In the genomic region with DNA sequence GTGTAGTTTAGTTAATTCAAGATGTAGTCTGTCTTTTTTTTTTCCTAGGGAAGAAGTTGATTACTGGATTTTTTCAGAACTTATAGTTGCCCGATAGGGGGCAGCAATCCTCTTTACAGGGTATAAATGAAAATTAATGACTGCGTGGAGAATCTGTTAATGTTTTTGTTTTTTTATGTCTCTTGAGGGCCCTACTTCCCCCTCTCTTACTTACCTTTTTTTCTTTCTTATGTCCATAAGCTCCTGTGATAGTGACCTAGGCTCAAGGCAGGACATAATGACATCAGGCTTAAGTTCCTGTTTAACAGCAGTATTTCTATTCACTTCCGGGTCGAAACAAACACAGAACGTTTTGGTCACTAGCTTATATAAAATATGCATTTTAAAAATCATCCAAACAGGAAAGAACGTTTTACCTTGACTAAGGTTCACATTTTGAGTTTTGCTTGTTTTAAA, we compare ENCODE assay signal across 8 cellular contexts. TPM values are rescaled to one million over a fixed set of nuclear protein-coding genes. Genes with fewer than 3 reads are reported as not detected.
A peak's percentile ranks its signal among the peaks of the same experiment; 100 is the strongest.
DNase-seq lines count a peak whose midpoint lies in the region; ATAC-seq and TF ChIP-seq lines count a peak whose summit lies in the region.

No MANE protein-coding gene starts in this region.

- no peaks in the 10 kb centered on the region for H3K27me3 Mint-ChIP-seq in T-helper 1 cell treated with Interleukin-12 subunit alpha and Interleukin-12 subunit beta and Interleukin-4 antibody, amounts not matched to agents 30 μg/mL and 1 μg/mL, for 36 hours (ENCODE audit: low read depth)

- peak overlapping the region; percentile 36 for H3K27ac ChIP-seq in vagina

- H3K27me3 ChIP-seq in vagina: no peaks in the 10 kb centered on the region

- H3K4me1 Mint-ChIP-seq in T-helper 1 cell treated with Interleukin-12 subunit alpha and Interleukin-12 subunit beta and Interleukin-4 antibody, amounts not matched to agents 30 μg/mL and 1 μg/mL, for 36 hours (ENCODE audit: low read depth): peaks cover 23% of the 10 kb centered on the region

- peak overlapping the region; percentile 41 for H3K4me3 Mint-ChIP-seq in T-helper 1 cell treated with Interleukin-12 subunit alpha and Interleukin-12 subunit beta and Interleukin-4 antibody, amounts not matched to agents 30 μg/mL and 1 μg/mL, for 36 hours

- peaks cover 45% of the 10 kb centered on the region for H3K36me3 Mint-ChIP-seq in T-helper 1 cell treated with Interleukin-12 subunit alpha and Interleukin-12 subunit beta and Interleukin-4 antibody, amounts not matched to agents 30 μg/mL and 1 μg/mL, for 36 hours (ENCODE audit: low read depth)

- peak in 1 of 3 experiments; percentile 55 for TF ChIP-seq CTCF in vagina (IDR thresholded peaks at IDR 0.05)

- no peaks in the 10 kb centered on the region for H3K9me3 Mint-ChIP-seq in T-helper 1 cell treated with Interleukin-12 subunit alpha and Interleukin-12 subunit beta and Interleukin-4 antibody, amounts not matched to agents 30 μg/mL and 1 μg/mL, for 36 hours

- peaks cover 16% of the 10 kb centered on the region for H3K4me1 ChIP-seq in vagina

- peak overlapping the region; percentile 79 for H3K27ac Mint-ChIP-seq in T-helper 1 cell treated with Interleukin-12 subunit alpha and Interleukin-12 subunit beta and Interleukin-4 antibody, amounts not matched to agents 30 μg/mL and 1 μg/mL, for 36 hours

- TF ChIP-seq EP300 in Ishikawa (IDR thresholded peaks at IDR 0.05; ENCODE audit: borderline replicate concordance): no peak

- intact Hi-C loops in vagina (cut with DNase I): no loop called here

- peak; percentile 31; the same call in 1 of the 2 replicates for TF ChIP-seq RAD21 in Ishikawa (IDR thresholded peaks at IDR 0.05; ENCODE audit: low read depth)

- H3K4me3 ChIP-seq in vagina: no peak overlapping the region

- DNase-seq in NCI-H2081 (lab: John Stamatoyannopoulos, UW) (peak; percentile 28 to 36), NCI-H2081 treated with DMSO at 0.1 percent for 48 hours (lab: John Stamatoyannopoulos, UW) (no peak), dedifferentiated amniotic fluid mesenchymal stem cell (ENCODE audit: extremely low spot score) (peak; percentile 79), mucosa of gallbladder (ENCODE audit: low spot score) (peak; percentile 18), vagina (ENCODE audit: extremely low spot score in 2 of 2) (no peak)

- ATAC-seq in HG02840 (IDR thresholded peaks at IDR 0.05; ENCODE audit: low FRiP score, unreplicated experiment): no peak

- no peaks in the 10 kb centered on the region for H3K9me3 ChIP-seq in vagina

- peaks cover 0 to 44% of the 10 kb centered on the region in 2 donors for H3K36me3 ChIP-seq in vagina

- TF ChIP-seq POLR2A in vagina (IDR thresholded peaks at IDR 0.05): no peak

TF ChIP-seq in Ishikawa, 13 proteins besides CTCF, POLR2A, EP300 and RAD21:
- no peak for TF ChIP-seq TAF1 (IDR thresholded peaks at IDR 0.05; ENCODE audit: low read depth)
- TF ChIP-seq ZBTB7A (IDR thresholded peaks at IDR 0.05; ENCODE audit: low read depth): no peak
- TF ChIP-seq MAX (IDR thresholded peaks at IDR 0.05): no peak
- TF ChIP-seq EGR1 (IDR thresholded peaks at IDR 0.05): no peak
- TF ChIP-seq NFIC (IDR thresholded peaks at IDR 0.05): no peak
- no peak for TF ChIP-seq CEBPB (IDR thresholded peaks at IDR 0.05)
- TF ChIP-seq, protein P1, sequence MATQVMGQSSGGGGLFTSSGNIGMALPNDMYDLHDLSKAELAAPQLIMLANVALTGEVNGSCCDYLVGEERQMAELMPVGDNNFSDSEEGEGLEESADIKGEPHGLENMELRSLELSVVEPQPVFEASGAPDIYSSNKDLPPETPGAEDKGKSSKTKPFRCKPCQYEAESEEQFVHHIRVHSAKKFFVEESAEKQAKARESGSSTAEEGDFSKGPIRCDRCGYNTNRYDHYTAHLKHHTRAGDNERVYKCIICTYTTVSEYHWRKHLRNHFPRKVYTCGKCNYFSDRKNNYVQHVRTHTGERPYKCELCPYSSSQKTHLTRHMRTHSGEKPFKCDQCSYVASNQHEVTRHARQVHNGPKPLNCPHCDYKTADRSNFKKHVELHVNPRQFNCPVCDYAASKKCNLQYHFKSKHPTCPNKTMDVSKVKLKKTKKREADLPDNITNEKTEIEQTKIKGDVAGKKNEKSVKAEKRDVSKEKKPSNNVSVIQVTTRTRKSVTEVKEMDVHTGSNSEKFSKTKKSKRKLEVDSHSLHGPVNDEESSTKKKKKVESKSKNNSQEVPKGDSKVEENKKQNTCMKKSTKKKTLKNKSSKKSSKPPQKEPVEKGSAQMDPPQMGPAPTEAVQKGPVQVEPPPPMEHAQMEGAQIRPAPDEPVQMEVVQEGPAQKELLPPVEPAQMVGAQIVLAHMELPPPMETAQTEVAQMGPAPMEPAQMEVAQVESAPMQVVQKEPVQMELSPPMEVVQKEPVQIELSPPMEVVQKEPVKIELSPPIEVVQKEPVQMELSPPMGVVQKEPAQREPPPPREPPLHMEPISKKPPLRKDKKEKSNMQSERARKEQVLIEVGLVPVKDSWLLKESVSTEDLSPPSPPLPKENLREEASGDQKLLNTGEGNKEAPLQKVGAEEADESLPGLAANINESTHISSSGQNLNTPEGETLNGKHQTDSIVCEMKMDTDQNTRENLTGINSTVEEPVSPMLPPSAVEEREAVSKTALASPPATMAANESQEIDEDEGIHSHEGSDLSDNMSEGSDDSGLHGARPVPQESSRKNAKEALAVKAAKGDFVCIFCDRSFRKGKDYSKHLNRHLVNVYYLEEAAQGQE (IDR thresholded peaks at IDR 0.05; ENCODE audit: low read depth): no peak
- no peak for TF ChIP-seq YY1 (IDR thresholded peaks at IDR 0.05; ENCODE audit: low read depth)
- TF ChIP-seq CREB1 (IDR thresholded peaks at IDR 0.05; ENCODE audit: low read depth): no peak
- no peak for TF ChIP-seq FOXM1 (IDR thresholded peaks at IDR 0.05; ENCODE audit: borderline replicate concordance, low read depth)
- no peak for TF ChIP-seq TCF12 (IDR thresholded peaks at IDR 0.05; ENCODE audit: low read depth)
- no peak for TF ChIP-seq TEAD4 (IDR thresholded peaks at IDR 0.05)
- TF ChIP-seq, protein P2, sequence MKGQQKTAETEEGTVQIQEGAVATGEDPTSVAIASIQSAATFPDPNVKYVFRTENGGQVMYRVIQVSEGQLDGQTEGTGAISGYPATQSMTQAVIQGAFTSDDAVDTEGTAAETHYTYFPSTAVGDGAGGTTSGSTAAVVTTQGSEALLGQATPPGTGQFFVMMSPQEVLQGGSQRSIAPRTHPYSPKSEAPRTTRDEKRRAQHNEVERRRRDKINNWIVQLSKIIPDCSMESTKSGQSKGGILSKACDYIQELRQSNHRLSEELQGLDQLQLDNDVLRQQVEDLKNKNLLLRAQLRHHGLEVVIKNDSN (IDR thresholded peaks at IDR 0.05): no peak

RNA-seq across cellular contexts. Expression of gene CDC123, which starts 18.8 kb away (rescaled TPM):
- total RNA-seq in mucosa of gallbladder (39.4 TPM), vagina (30.4 TPM)

RNA-seq across cellular contexts. Expression of gene NUDT5, which starts 19.1 kb away (rescaled TPM):
- total RNA-seq in mucosa of gallbladder (32.8 TPM), vagina (30.7 TPM)

Comparison
In these comparisons a context has a peak if more than half of its experiments do, and no peak if none do; other contexts are left out.
1. DNase-seq: peak in NCI-H2081 (2 of 2), dedifferentiated amniotic fluid mesenchymal stem cell (single experiment) and mucosa of gallbladder (single experiment); none in NCI-H2081 treated with DMSO at 0.1 percent for 48 hours (single experiment) and vagina (0 of 2).